ENCODE assay signal across 12 cellular contexts in genomic region chr4:3613980-3614730, GRCh38.
DNase-seq lines count a peak whose midpoint lies in the region; ATAC-seq and TF ChIP-seq lines count a peak whose summit lies in the region.
"Had no signal": no experiment of that assay in that cellular context is flagged by ENCODE, and none has a peak within 500 bp of the region (broad histone marks: within the 10 kb centered on the region; RNA-seq: fewer than 3 reads in every experiment).

No MANE protein-coding gene starts in this region.

- no peaks in the 10 kb centered on the region for H3K36me3 ChIP-seq in right atrium auricular region
- H3K36me3 ChIP-seq: thoracic aorta had no signal

- intact Hi-C loops in Right ventricle myocardium superior (cut with DNase I) = no loop called here

- H3K27me3 ChIP-seq in right atrium auricular region = no peaks in the 10 kb centered on the region

- H3K4me1 ChIP-seq in right atrium auricular region = no peaks in the 10 kb centered on the region
- H3K4me1 ChIP-seq: A549 had no signal

- DNase-seq in Right ventricle myocardium superior = peak; percentile 58
- DNase-seq in right atrium auricular region (ENCODE audit: low spot score) = no peak
- peak; percentile 9 for DNase-seq in SW480 (ENCODE audit: low spot score)
- DNase-seq in left kidney (ENCODE audit: low read depth, low spot score) = peak; percentile 55
- DNase-seq in CD1c-positive myeloid dendritic cell (ENCODE audit: extremely low spot score) = no peak
- no peak for DNase-seq in KG1 (lab: John Stamatoyannopoulos, UW)
- no peak for DNase-seq in activated CD4-positive, CD25-positive, alpha-beta regulatory T cell treated with anti-CD3 and anti-CD28 coated beads, Interleukin-2, amount 50 U/mL, for 72 hours
- DNase-seq: NCI-H1694, retina had no signal

- no peak for TF ChIP-seq CTCF in right atrium auricular region (IDR thresholded peaks at IDR 0.05)

- no peaks in the 10 kb centered on the region for H3K9me3 ChIP-seq in right atrium auricular region
- H3K9me3 ChIP-seq: A549, thoracic aorta had no signal

- no peak overlapping the region for H3K27ac ChIP-seq in right atrium auricular region
- H3K27ac ChIP-seq: A549, thoracic aorta had no signal

- H3K4me3 ChIP-seq in right atrium auricular region = no peak overlapping the region
- H3K4me3 ChIP-seq: A549, thoracic aorta had no signal

- ATAC-seq in Right ventricle myocardium superior (ENCODE audit: poor library complexity) (peak; percentile 85), GM21723 (IDR thresholded peaks at IDR 0.05; ENCODE audit: unreplicated experiment) (no peak)
- ATAC-seq: A549 had no signal

Comparison
In these comparisons a context has a peak if more than half of its experiments do, and no peak if none do; other contexts are left out.
1. DNase-seq: peak in Right ventricle myocardium superior (single experiment), SW480 (single experiment) and left kidney (single experiment); none in right atrium auricular region (single experiment), CD1c-positive myeloid dendritic cell (single experiment), KG1 (single experiment) and activated CD4-positive, CD25-positive, alpha-beta regulatory T cell treated with anti-CD3 and anti-CD28 coated beads, Interleukin-2, amount 50 U/mL, for 72 hours (single experiment).